ENCODE assay signal across 8 cellular contexts in the genomic region with DNA sequence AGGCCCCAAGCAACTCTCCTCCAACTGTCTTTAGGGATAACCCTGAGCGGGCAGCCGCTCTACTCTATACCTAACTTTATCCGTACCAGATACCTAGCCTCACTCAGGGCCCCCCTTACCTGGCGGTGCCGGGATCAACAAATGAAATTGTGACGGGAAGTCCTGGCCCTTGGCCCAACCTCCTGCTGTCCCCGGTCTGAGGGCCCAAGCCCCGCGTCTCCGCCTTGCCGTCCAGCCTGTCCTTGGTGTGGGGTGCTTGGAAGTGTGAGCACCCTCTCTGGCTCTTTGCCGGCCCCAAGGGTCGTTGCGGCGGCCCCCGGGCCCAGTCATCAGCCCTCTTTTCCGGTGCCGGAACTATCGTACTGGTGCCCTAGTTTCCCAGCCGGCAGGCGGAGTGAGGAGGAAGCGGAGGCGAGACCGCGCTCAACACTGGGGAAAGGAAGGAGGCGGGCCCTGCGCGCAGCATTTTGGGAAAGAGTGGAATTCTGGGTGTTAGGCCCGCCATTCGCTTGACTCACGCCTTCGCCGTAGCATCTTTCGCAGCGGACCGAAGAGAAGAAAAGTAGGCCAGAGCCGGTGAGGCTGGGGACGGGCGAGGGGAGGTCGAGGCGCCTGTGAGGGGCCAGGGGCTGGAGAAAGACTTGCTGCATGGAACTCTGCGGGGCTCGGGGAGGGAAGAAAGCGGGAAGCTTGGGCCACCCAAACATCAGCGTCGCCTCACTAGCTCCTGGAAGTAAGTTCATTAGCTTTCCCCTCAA. TPM values are rescaled to one million over a fixed set of nuclear protein-coding genes. Genes with fewer than 3 reads are reported as not detected.
DNase-seq lines count a peak whose midpoint lies in the region; ATAC-seq and TF ChIP-seq lines count a peak whose summit lies in the region.

A gene (plus strand): TSS at position 504 of the 758 bp plus-strand sequence. CDS start 1,676 bp downstream, outside the sequence.

- H3K27ac ChIP-seq in spleen, result peak within 1 kb of the TSS; percentile 94 to 99 (median 98)

- no peaks in the 10 kb centered on the region for H3K27me3 ChIP-seq in spleen (replicated peaks in 1 of 7)

- intact Hi-C loops in spleen (cut with DNase I; ENCODE audit: low total_unique reads), result no loop called here

- TF ChIP-seq CTCF in AG09309 (IDR thresholded peaks at IDR 0.05; ENCODE audit: control insufficient read depth, insufficient read depth, low read depth, low read length, missing control alignments) (peak; percentile 20), spleen (IDR thresholded peaks at IDR 0.05 in 8 of 11, conservative IDR thresholded peaks at IDR 0.05 in 3 of 11) (peak in 10 of 11 experiments; percentile 11 to 65 (median 36))

- peak; percentile 71 for DNase-seq in AG09309 (ENCODE audit: low read depth)
- DNase-seq in NCI-H226, result peak; percentile 70
- peak; percentile 83 for DNase-seq in activated CD4-positive, CD25-positive, alpha-beta regulatory T cell treated with anti-CD3 and anti-CD28 coated beads, Interleukin-2, amount 50 U/mL, for 16 hours (ENCODE audit: low read depth, low spot score)
- DNase-seq in central memory CD4-positive, alpha-beta T cell, result peak; percentile 88
- DNase-seq in inferior parietal cortex (ENCODE audit: extremely low spot score), result peak; percentile 97
- DNase-seq in spleen, result peak; percentile 97

- TF ChIP-seq POLR2A in GM18951 (IDR thresholded peaks at IDR 0.05; ENCODE audit: extremely low read depth, insufficient read depth, insufficient read length) (peak; percentile 73), spleen (IDR thresholded peaks at IDR 0.05) (peak; percentile 37 to 73 (median 48))

- H3K4me1 ChIP-seq in spleen, result peaks cover 50 to 84% (median 77%) of the 10 kb centered on the region in 6 donors

- peaks cover 0 to 50% (median 29%) of the 10 kb centered on the region in 6 donors for H3K36me3 ChIP-seq in spleen

- H3K4me3 ChIP-seq in AG09309 (ENCODE audit: control insufficient read depth, low read depth, low read length) (peak within 1 kb of the TSS; percentile 91), spleen (peak within 1 kb of the TSS; percentile 83 to 99 (median 94))

- in situ Hi-C loops in GM18951 (cut with MboI; ENCODE audit: low sequenced_read_pairs, unreplicated experiment), result no loop called here

- peak; percentile 47 for ATAC-seq in HG03175 (IDR thresholded peaks at IDR 0.05; ENCODE audit: unreplicated experiment)

- no peaks in the 10 kb centered on the region for H3K9me3 ChIP-seq in spleen

- WGBS in spleen, 5 donors, result 0 to 1% (median 0%) methylated on average over 37 to 46 of the region's 46 CpGs

RNA-seq across cellular contexts. Expression of the gene that starts here (rescaled TPM):
- total RNA-seq in spleen, result 100 to 1,000 TPM in 2 of 7 donors, 10 to 100 TPM in 5; 52.0 to 142 (median 66.3) TPM
- 100 to 1,000 TPM in 2 of 3 donors, 10 to 100 TPM in 1; 89.8 to 113 (median 113) TPM for polyA plus RNA-seq in spleen

Comparison
In these comparisons a context has a peak if more than half of its experiments do, and no peak if none do; other contexts are left out.
1. Peak in every context shown above with its lines: DNase-seq, ATAC-seq, H3K4me3 ChIP-seq and H3K27ac ChIP-seq.